1 cellular context compared by ENCODE assay signal in the genomic region with DNA sequence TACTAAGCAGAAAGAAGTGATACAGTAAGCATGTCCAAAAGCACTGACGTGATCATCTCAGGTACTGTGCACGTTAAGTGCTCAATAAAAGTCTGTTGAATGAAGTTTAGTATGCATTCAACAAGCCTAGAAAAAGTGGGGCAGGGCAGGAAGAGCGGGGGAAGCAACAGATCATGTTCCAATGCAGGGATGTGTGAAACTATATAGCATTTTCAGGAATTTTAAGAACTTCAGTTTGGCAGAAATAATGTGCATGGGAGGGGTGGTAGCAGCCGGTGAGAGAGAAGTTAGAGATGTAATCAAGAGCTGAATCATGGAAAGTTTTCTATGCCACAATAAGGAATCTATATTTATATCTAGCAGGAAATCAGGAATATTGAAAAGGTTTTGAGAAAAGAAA.
TF ChIP-seq lines count a peak whose summit lies in the region.

No MANE protein-coding gene starts in this region.

TF ChIP-seq in SK-N-SH, 30 proteins besides CTCF, POLR2A, EP300 and RAD21 (continued from another document):
- TF ChIP-seq, protein P1, sequence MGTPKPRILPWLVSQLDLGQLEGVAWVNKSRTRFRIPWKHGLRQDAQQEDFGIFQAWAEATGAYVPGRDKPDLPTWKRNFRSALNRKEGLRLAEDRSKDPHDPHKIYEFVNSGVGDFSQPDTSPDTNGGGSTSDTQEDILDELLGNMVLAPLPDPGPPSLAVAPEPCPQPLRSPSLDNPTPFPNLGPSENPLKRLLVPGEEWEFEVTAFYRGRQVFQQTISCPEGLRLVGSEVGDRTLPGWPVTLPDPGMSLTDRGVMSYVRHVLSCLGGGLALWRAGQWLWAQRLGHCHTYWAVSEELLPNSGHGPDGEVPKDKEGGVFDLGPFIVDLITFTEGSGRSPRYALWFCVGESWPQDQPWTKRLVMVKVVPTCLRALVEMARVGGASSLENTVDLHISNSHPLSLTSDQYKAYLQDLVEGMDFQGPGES (IDR thresholded peaks at IDR 0.05; ENCODE audit: low read depth, low read length): no peak
- TF ChIP-seq RFX5 (IDR thresholded peaks at IDR 0.05; ENCODE audit: low read length) (no peak), POLR2AphosphoS5 (IDR thresholded peaks at IDR 0.05; ENCODE audit: low read depth, low read length) (no peak), SIN3A (IDR thresholded peaks at IDR 0.05; ENCODE audit: borderline replicate concordance, low read depth, low read length) (no peak), GATA2 (CRISPR knock-in tag; IDR thresholded peaks at IDR 0.05) (no peak), JUND (IDR thresholded peaks at IDR 0.05) (no peak), RXRA (IDR thresholded peaks at IDR 0.05; ENCODE audit: borderline replicate concordance, low read depth) (no peak), TCF12 (IDR thresholded peaks at IDR 0.05) (no peak)
- TF ChIP-seq, protein P2, sequence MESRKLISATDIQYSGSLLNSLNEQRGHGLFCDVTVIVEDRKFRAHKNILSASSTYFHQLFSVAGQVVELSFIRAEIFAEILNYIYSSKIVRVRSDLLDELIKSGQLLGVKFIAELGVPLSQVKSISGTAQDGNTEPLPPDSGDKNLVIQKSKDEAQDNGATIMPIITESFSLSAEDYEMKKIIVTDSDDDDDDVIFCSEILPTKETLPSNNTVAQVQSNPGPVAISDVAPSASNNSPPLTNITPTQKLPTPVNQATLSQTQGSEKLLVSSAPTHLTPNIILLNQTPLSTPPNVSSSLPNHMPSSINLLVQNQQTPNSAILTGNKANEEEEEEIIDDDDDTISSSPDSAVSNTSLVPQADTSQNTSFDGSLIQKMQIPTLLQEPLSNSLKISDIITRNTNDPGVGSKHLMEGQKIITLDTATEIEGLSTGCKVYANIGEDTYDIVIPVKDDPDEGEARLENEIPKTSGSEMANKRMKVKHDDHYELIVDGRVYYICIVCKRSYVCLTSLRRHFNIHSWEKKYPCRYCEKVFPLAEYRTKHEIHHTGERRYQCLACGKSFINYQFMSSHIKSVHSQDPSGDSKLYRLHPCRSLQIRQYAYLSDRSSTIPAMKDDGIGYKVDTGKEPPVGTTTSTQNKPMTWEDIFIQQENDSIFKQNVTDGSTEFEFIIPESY (IDR thresholded peaks at IDR 0.05; ENCODE audit: borderline replicate concordance, low read depth): no peak
- TF ChIP-seq, protein P3, sequence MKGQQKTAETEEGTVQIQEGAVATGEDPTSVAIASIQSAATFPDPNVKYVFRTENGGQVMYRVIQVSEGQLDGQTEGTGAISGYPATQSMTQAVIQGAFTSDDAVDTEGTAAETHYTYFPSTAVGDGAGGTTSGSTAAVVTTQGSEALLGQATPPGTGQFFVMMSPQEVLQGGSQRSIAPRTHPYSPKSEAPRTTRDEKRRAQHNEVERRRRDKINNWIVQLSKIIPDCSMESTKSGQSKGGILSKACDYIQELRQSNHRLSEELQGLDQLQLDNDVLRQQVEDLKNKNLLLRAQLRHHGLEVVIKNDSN (IDR thresholded peaks at IDR 0.05; ENCODE audit: borderline replicate concordance, low read depth): no peak
- TF ChIP-seq, protein P4, sequence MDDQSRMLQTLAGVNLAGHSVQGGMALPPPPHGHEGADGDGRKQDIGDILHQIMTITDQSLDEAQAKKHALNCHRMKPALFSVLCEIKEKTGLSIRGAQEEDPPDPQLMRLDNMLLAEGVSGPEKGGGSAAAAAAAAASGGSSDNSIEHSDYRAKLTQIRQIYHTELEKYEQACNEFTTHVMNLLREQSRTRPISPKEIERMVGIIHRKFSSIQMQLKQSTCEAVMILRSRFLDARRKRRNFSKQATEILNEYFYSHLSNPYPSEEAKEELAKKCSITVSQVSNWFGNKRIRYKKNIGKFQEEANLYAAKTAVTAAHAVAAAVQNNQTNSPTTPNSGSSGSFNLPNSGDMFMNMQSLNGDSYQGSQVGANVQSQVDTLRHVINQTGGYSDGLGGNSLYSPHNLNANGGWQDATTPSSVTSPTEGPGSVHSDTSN (IDR thresholded peaks at IDR 0.05): 0 out of 2 replicates have a peak, but pooled peaks have one; percentile 4
- TF ChIP-seq, protein P5, sequence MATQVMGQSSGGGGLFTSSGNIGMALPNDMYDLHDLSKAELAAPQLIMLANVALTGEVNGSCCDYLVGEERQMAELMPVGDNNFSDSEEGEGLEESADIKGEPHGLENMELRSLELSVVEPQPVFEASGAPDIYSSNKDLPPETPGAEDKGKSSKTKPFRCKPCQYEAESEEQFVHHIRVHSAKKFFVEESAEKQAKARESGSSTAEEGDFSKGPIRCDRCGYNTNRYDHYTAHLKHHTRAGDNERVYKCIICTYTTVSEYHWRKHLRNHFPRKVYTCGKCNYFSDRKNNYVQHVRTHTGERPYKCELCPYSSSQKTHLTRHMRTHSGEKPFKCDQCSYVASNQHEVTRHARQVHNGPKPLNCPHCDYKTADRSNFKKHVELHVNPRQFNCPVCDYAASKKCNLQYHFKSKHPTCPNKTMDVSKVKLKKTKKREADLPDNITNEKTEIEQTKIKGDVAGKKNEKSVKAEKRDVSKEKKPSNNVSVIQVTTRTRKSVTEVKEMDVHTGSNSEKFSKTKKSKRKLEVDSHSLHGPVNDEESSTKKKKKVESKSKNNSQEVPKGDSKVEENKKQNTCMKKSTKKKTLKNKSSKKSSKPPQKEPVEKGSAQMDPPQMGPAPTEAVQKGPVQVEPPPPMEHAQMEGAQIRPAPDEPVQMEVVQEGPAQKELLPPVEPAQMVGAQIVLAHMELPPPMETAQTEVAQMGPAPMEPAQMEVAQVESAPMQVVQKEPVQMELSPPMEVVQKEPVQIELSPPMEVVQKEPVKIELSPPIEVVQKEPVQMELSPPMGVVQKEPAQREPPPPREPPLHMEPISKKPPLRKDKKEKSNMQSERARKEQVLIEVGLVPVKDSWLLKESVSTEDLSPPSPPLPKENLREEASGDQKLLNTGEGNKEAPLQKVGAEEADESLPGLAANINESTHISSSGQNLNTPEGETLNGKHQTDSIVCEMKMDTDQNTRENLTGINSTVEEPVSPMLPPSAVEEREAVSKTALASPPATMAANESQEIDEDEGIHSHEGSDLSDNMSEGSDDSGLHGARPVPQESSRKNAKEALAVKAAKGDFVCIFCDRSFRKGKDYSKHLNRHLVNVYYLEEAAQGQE (IDR thresholded peaks at IDR 0.05; ENCODE audit: low read depth, low read length): no peak
